14 cellular contexts compared by ENCODE assay signal in genomic region chr1:238581332-238581731, GRCh38.
DNase-seq lines count a peak whose midpoint lies in the region.
"Had no signal": no experiment of that assay in that cellular context is flagged by ENCODE, and none has a peak within 500 bp of the region (broad histone marks: within the 10 kb centered on the region; RNA-seq: fewer than 3 reads in every experiment).

No MANE protein-coding gene starts in this region.

- no peak overlapping the region for H3K4me3 Mint-ChIP-seq in activated naive CD4-positive, alpha-beta T cell treated with anti-CD3 and anti-CD28 coated beads, Interleukin-2, amount 10 ng/mL, durations not matched to agents 7 days and 5 days
- H3K4me3 Mint-ChIP-seq: CD4-positive, alpha-beta T cell had no signal

- CTCF ChIA-PET in activated naive CD4-positive, alpha-beta T cell treated with anti-CD3 and anti-CD28 coated beads, Interleukin-2, amount 10 ng/mL, durations not matched to agents 7 days and 5 days (lab: Charles Lee): no interaction called here

- peaks cover 2% of the 10 kb centered on the region for H3K9me3 Mint-ChIP-seq in activated naive CD4-positive, alpha-beta T cell treated with anti-CD3 and anti-CD28 coated beads, Interleukin-2, amount 10 ng/mL, durations not matched to agents 7 days and 5 days

- DNase-seq in EH (ENCODE audit: low read depth): peak; percentile 7
- peak; percentile 56 for DNase-seq in H4 (ENCODE audit: low spot score)
- DNase-seq in RPMI7951 (ENCODE audit: low read depth): peak; percentile 44
- DNase-seq in fibroblast of peridontal ligament (ENCODE audit: extremely low read depth): peak; percentile 31
- no peak for DNase-seq in NCI-H2227 treated with DMSO at 0.1 percent for 48 hours (lab: John Stamatoyannopoulos, UW)
- DNase-seq in activated naive CD4-positive, alpha-beta T cell treated with anti-CD3 and anti-CD28 coated beads, Interleukin-2, amount 10 ng/mL, durations not matched to agents 7 days and 5 days: no peak
- DNase-seq in activated CD4-positive, CD25-positive, alpha-beta regulatory T cell (lab: John Stamatoyannopoulos, UW): no peak
- DNase-seq: Caco-2; CD4-positive, alpha-beta T cell; DMS153; NCI-H1105 treated with DMSO at 0.1 percent for 48 hours; NCI-H1694 treated with DMSO at 0.1 percent for 48 hours; NCI-H2107; NCI-H524 had no signal

- no peaks in the 10 kb centered on the region for H3K27me3 Mint-ChIP-seq in activated naive CD4-positive, alpha-beta T cell treated with anti-CD3 and anti-CD28 coated beads, Interleukin-2, amount 10 ng/mL, durations not matched to agents 7 days and 5 days
- H3K27me3 Mint-ChIP-seq: CD4-positive, alpha-beta T cell had no signal

- no peak overlapping the region for H3K27ac Mint-ChIP-seq in activated naive CD4-positive, alpha-beta T cell treated with anti-CD3 and anti-CD28 coated beads, Interleukin-2, amount 10 ng/mL, durations not matched to agents 7 days and 5 days
- H3K27ac Mint-ChIP-seq: CD4-positive, alpha-beta T cell had no signal

- no peaks in the 10 kb centered on the region for H3K36me3 Mint-ChIP-seq in activated naive CD4-positive, alpha-beta T cell treated with anti-CD3 and anti-CD28 coated beads, Interleukin-2, amount 10 ng/mL, durations not matched to agents 7 days and 5 days

- H3K4me1 Mint-ChIP-seq in activated naive CD4-positive, alpha-beta T cell treated with anti-CD3 and anti-CD28 coated beads, Interleukin-2, amount 10 ng/mL, durations not matched to agents 7 days and 5 days: no peaks in the 10 kb centered on the region

Comparison
In these comparisons a context has a peak if more than half of its experiments do, and no peak if none do; other contexts are left out.
1. DNase-seq: peak in EH (single experiment), H4 (single experiment), RPMI7951 (single experiment) and fibroblast of peridontal ligament (single experiment); none in NCI-H2227 treated with DMSO at 0.1 percent for 48 hours (single experiment), activated naive CD4-positive, alpha-beta T cell treated with anti-CD3 and anti-CD28 coated beads, Interleukin-2, amount 10 ng/mL, durations not matched to agents 7 days and 5 days (single experiment) and activated CD4-positive, CD25-positive, alpha-beta regulatory T cell (0 of 4).